In genomic region chr2:178072383-178073301, GRCh38 we compare ENCODE assay signal across 8 cellular contexts. TPM values are rescaled to one million over a fixed set of nuclear protein-coding genes. Genes with fewer than 3 reads are reported as not detected.
DNase-seq lines count a peak whose midpoint lies in the region; FAIRE-seq and TF ChIP-seq lines count a peak whose summit lies in the region.

TSS of gene PDE11A (minus strand) at chr2:178072777. CDS start at chr2:178072437, 340 bp downstream.

- DNase-seq in GM19239 (ENCODE audit: insufficient read length, low spot score) (peak; percentile 3), LHCN-M2 (ENCODE audit: low read depth) (peak; percentile 71), SHP77 treated with DMSO at 0.1 percent for 48 hours (lab: John Stamatoyannopoulos, UW) (peak; percentile 10), MCF 10A (ENCODE audit: unreplicated experiment) (peak; percentile 87), skeletal muscle cell (ENCODE audit: low read depth) (peak; percentile 36), GM19238 (ENCODE audit: insufficient read length, low spot score) (no peak)

- H3K4me3 Mint-ChIP-seq in MCF 10A (ENCODE audit: unreplicated experiment): peak within 1 kb of the TSS; percentile 79

- POLR2A ChIA-PET in MCF 10A (lab: Yijun Ruan, JAX): interaction anchor here (0.7 to 1.1 kb wide), 3 partner anchors 13 to 407 kb away, joined by 3 read pairs; partner anchors contain the start of gene PLEKHA3

- no peak for TF ChIP-seq CTCF in MCF 10A (IDR thresholded peaks at IDR 0.05; ENCODE audit: unreplicated experiment)

- H3K9me3 ChIP-seq in iPS-18a (ENCODE audit: control insufficient read depth, low read depth, low read length): no peaks in the 10 kb centered on the region

- BruUV-seq in MCF 10A (replicated peaks; lab: Mats Ljungman, UMichigan): no TSS peak

- no peaks in the 10 kb centered on the region for H3K36me3 Mint-ChIP-seq in MCF 10A (ENCODE audit: insufficient read depth, unreplicated experiment)

- no peak for FAIRE-seq in GM19239 (lab: Jason Lieb, UNC)

- peaks cover 47% of the 10 kb centered on the region for H3K27me3 Mint-ChIP-seq in MCF 10A (ENCODE audit: insufficient read depth, unreplicated experiment)

- H2AFZ ChIP-seq in ACC112 (ENCODE audit: low read length, unreplicated experiment): peak within 1 kb of the TSS; percentile 76

- no peaks in the 10 kb centered on the region for H3K9me3 Mint-ChIP-seq in MCF 10A (ENCODE audit: unreplicated experiment)

- H3K79me2 ChIP-seq in ACC112 (ENCODE audit: control insufficient read depth, insufficient read depth, low read length, unreplicated experiment): no peaks in the 10 kb centered on the region

- H3K27me3 ChIP-seq in ACC112 (ENCODE audit: insufficient read depth, low read length): peaks cover 37% of the 10 kb centered on the region
- H3K27me3 ChIP-seq in iPS-18a (ENCODE audit: control insufficient read depth, insufficient read depth, low read length): peaks cover 43% of the 10 kb centered on the region

- H3K9ac ChIP-seq in iPS-18a (ENCODE audit: low read length): peak within 1 kb of the TSS; percentile 55

- peak within 1 kb of the TSS; percentile 75 for H3K4me3 ChIP-seq in ACC112 (ENCODE audit: low read depth, low read length)
- H3K4me3 ChIP-seq in iPS-18a (ENCODE audit: low read length): peak within 1 kb of the TSS; percentile 93
- peak within 1 kb of the TSS; percentile 56 for H3K4me3 ChIP-seq in skeletal muscle cell (ENCODE audit: low read depth, low read length)

- peaks cover 25% of the 10 kb centered on the region for H3K4me1 Mint-ChIP-seq in MCF 10A (ENCODE audit: insufficient read depth, unreplicated experiment)

- H3K4me1 ChIP-seq in ACC112 (ENCODE audit: control insufficient read depth, insufficient read depth, low read length, unreplicated experiment) (peaks cover 7% of the 10 kb centered on the region), iPS-18a (ENCODE audit: control insufficient read depth, low read depth, low read length) (peaks cover 7% of the 10 kb centered on the region)

- H3K36me3 ChIP-seq in ACC112 (ENCODE audit: insufficient read depth, low read length) (no peaks in the 10 kb centered on the region), iPS-18a (ENCODE audit: control insufficient read depth, low read depth, low read length) (no peaks in the 10 kb centered on the region)

- CTCF ChIA-PET in MCF 10A (lab: Yijun Ruan, JAX): interaction anchor here (0.5 to 1.6 kb wide), 4 partner anchors 13 to 273 kb away, joined by 3 to 4 read pairs (median 3); no protein-coding TSS in a partner anchor

- H3K27ac ChIP-seq in ACC112 (ENCODE audit: low read depth, low read length) (no peak within 1 kb of the TSS), iPS-18a (ENCODE audit: low read length) (no peak within 1 kb of the TSS)

- intact Hi-C loops in MCF 10A (cut with micrococcal nuclease): no loop called here

- peak within 1 kb of the TSS; percentile 32 for H3K27ac Mint-ChIP-seq in MCF 10A (ENCODE audit: low read depth, unreplicated experiment)

RNA-seq across cellular contexts. Expression of gene PDE11A, which starts in this region (rescaled TPM):
- total RNA-seq in LHCN-M2 (2014; rRNA removed) (not detected in 2 replicates), MCF 10A (2022) (not detected in 2 replicates)
- 0.19 TPM for polyA plus RNA-seq in LHCN-M2 (2012)

Comparison
In these comparisons a context has a peak if more than half of its experiments do, and no peak if none do; other contexts are left out.
1. Peak in DNase-seq in LHCN-M2; RNA of the gene not detected or under 1 TPM.
2. Peak in DNase-seq in MCF 10A; RNA of the gene not detected or under 1 TPM.